ENCODE assay signal across 26 cellular contexts in genomic region chr7:149743481-149743880, GRCh38. TPM values are rescaled to one million over a fixed set of nuclear protein-coding genes. Genes with fewer than 3 reads are reported as not detected.
"Had no signal": no experiment of that assay in that cellular context is flagged by ENCODE, and none has a peak within 500 bp of the region (broad histone marks: within the 10 kb centered on the region; RNA-seq: fewer than 3 reads in every experiment).

No MANE protein-coding gene starts in this region.

- H2AFZ ChIP-seq: parathyroid adenoma had no signal

- H3K27me3 ChIP-seq: dorsolateral prefrontal cortex, sigmoid colon, upper lobe of right lung, uterus had no signal

- FAIRE-seq: colon, islet of Langerhans had no signal

- H3K9me3 ChIP-seq: gastroesophageal sphincter, heart right ventricle, left lung, mucosa of descending colon, neutrophil, sigmoid colon, thoracic aorta, tibial nerve, upper lobe of right lung, uterus had no signal

- H3K79me2 ChIP-seq: parathyroid adenoma had no signal

- H3K4me3 ChIP-seq: dorsolateral prefrontal cortex, gastroesophageal sphincter, heart right ventricle, left lung, mucosa of descending colon, sigmoid colon, thoracic aorta, tibial nerve, upper lobe of right lung, uterus had no signal

- H3K27ac ChIP-seq: dorsolateral prefrontal cortex, epithelial cell of prostate, foreskin keratinocyte, gastroesophageal sphincter, heart right ventricle, left lung, neutrophil, parathyroid adenoma, sigmoid colon, thoracic aorta, tibial nerve, upper lobe of right lung, uterus had no signal

- H3K4me1 ChIP-seq: foreskin keratinocyte, uterus had no signal

- H3K36me3 ChIP-seq: gastroesophageal sphincter, heart right ventricle, left lung, neutrophil, sigmoid colon, thoracic aorta, tibial nerve, upper lobe of right lung, uterus had no signal

- DNase-seq: dorsolateral prefrontal cortex; effector CD4-positive, alpha-beta T cell; foreskin keratinocyte; glutamatergic neuron; heart right ventricle; hippocampal formation; left cardiac atrium; left lung; mesenchymal stem cell; mucosa of descending colon; naive B cell; right cardiac atrium; sigmoid colon; stimulated activated CD4-positive, alpha-beta T cell treated with anti-CD3 and anti-CD28 coated beads, Interleukin-4, amount 100 ng/mL, for 4 hours; stimulated activated naive CD8-positive, alpha-beta T cell treated with anti-CD3 and anti-CD28 coated beads, Interleukin-15, Interleukin-2, amounts not matched to agents 100 U/mL and 50 U/mL, for 24 hours; upper lobe of right lung; uterus had no signal

- H3K9ac ChIP-seq: parathyroid adenoma had no signal

RNA-seq across cellular contexts. Expression of gene ZNF467, which starts 29.9 kb away (rescaled TPM):
- total RNA-seq: kidney epithelial cell had no signal
